ENCODE assay signal across 18 cellular contexts in genomic region chr2:130102612-130103011, GRCh38. TPM values are rescaled to one million over a fixed set of nuclear protein-coding genes. Genes with fewer than 3 reads are reported as not detected.
"Had no signal": no experiment of that assay in that cellular context is flagged by ENCODE, and none has a peak within 500 bp of the region (broad histone marks: within the 10 kb centered on the region; RNA-seq: fewer than 3 reads in every experiment).

No MANE protein-coding gene starts in this region.

RNA-seq across cellular contexts. Expression of gene POTEF, which starts 26.4 kb away (rescaled TPM):
- total RNA-seq: bronchial epithelial cell; colonic mucosa; fibroblast of lung; fibroblast of villous mesenchyme; gastroesophageal sphincter; kidney; left colon; lower leg skin; naive thymus-derived CD4-positive, alpha-beta T cell; osteoblast; renal cortical epithelial cell; sigmoid colon; subcutaneous adipose tissue; T-helper 1 cell treated with Interleukin-12 subunit alpha and Interleukin-12 subunit beta and Interleukin-4 antibody, amounts not matched to agents 30 ng/mL and 1 ng/mL, for 36 hours; thoracic aorta had no signal
- polyA plus RNA-seq: adipose tissue, esophagus, fibroblast of lung, sigmoid colon, small intestine had no signal

RNA-seq across cellular contexts. Expression of gene CCDC74B, which starts 42.3 kb away (rescaled TPM):
- polyA plus RNA-seq: naive thymus-derived CD4-positive, alpha-beta T cell had no signal
